23 cellular contexts compared by ENCODE assay signal in genomic region chrX:52034211-52034610, GRCh38. TPM values are rescaled to one million over a fixed set of nuclear protein-coding genes. Genes with fewer than 3 reads are reported as not detected.
DNase-seq lines count a peak whose midpoint lies in the region; ATAC-seq and TF ChIP-seq lines count a peak whose summit lies in the region.
"Had no signal": no experiment of that assay in that cellular context is flagged by ENCODE, and none has a peak within 500 bp of the region (broad histone marks: within the 10 kb centered on the region; RNA-seq: fewer than 3 reads in every experiment).

No MANE protein-coding gene starts in this region.

- no peaks in the 10 kb centered on the region for H3K4me1 ChIP-seq in gastroesophageal sphincter
- H3K4me1 ChIP-seq: BE2C, BLaER1 had no signal

- 38% methylated on average over 1 of the region's 1 CpG; no CpG with 5 or more reads in 1 of the 2 donors for WGBS in gastroesophageal sphincter (ENCODE audit: low coverage in 1 of 2), 2 donors

- no peak overlapping the region for H3K4me3 ChIP-seq in gastroesophageal sphincter
- H3K4me3 ChIP-seq: BLaER1, GM12878 had no signal

- no peak overlapping the region for H3K27ac ChIP-seq in gastroesophageal sphincter
- H3K27ac ChIP-seq: BLaER1 had no signal

- no peak for TF ChIP-seq CTCF in gastroesophageal sphincter (IDR thresholded peaks at IDR 0.05)

- no peak for TF ChIP-seq POLR2A in gastroesophageal sphincter (IDR thresholded peaks at IDR 0.05)

- no peak for ATAC-seq in gastroesophageal sphincter
- ATAC-seq: GM12878 had no signal

- no peaks in the 10 kb centered on the region for H3K9me3 ChIP-seq in gastroesophageal sphincter
- H3K9me3 ChIP-seq: BE2C, BLaER1 had no signal

- no peak for TF ChIP-seq EP300 in gastroesophageal sphincter (IDR thresholded peaks at IDR 0.05)

- H3K36me3 ChIP-seq in gastroesophageal sphincter = no peaks in the 10 kb centered on the region
- H3K36me3 ChIP-seq: BE2C, BLaER1 had no signal

- H3K27me3 ChIP-seq in gastroesophageal sphincter = no peaks in the 10 kb centered on the region
- H3K27me3 ChIP-seq: BE2C had no signal

- DNase-seq in astrocyte of the hippocampus (ENCODE audit: low read depth, low spot score) (peak; percentile 1), myocyte (ENCODE audit: low read depth) (peak; percentile 60), SHP77 treated with DMSO at 0.1 percent for 48 hours (lab: John Stamatoyannopoulos, UW) (no peak), T-helper 9 cell (no peak)
- DNase-seq: 8988T; ACHN; BE2C; C1 segment of cervical spinal cord; CD4-positive, alpha-beta memory T cell; CD4-positive, CD25-positive, alpha-beta regulatory T cell; CD8-positive, alpha-beta memory T cell; COR-L47; DMS 273 treated with DMSO at 0.1 percent for 48 hours; DMS153; DMS53; DMS79; DND-41; EL; GDM1 had no signal

RNA-seq across cellular contexts. Expression of gene MAGED4B, which starts 34.8 kb away (rescaled TPM):
- total RNA-seq in myocyte = 50.5 and 57.4 TPM in 2 replicates
- polyA plus RNA-seq in myocyte (2012) = 57.0 TPM
- 1 to 10 TPM; 2.2 to 8.4 (median 7.2) TPM for total RNA-seq in gastroesophageal sphincter
- polyA plus RNA-seq: CD14-positive monocyte had no signal

Comparison
In these comparisons a context has a peak if more than half of its experiments do, and no peak if none do; other contexts are left out.
1. DNase-seq: peak in astrocyte of the hippocampus (single experiment) and myocyte (single experiment); none in SHP77 treated with DMSO at 0.1 percent for 48 hours (single experiment) and T-helper 9 cell (single experiment).